In the genomic region with DNA sequence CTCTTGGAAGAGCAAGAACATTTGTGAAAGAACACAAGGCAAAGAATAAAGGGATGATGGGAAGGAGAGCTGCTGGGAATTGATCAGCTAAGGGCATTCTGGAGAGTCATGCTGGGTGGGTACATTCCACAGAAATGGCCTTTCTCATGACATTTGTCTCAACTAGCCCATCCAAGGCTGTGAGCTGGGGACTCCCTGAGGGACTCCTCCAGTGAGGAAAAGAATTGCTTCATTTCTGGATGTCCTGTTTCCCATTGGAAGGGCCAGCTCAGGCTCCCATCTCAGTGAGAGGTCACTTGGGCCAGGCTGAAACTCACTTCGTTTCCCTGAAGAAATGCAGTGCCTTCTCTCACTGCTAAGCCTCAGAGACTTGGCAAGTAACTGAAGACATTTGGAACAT, we compare ENCODE assay signal across 1 cellular context.
TF ChIP-seq lines count a peak whose summit lies in the region.

No MANE protein-coding gene starts in this region.

TF ChIP-seq in IMR-90, 13 proteins besides CTCF, POLR2A, EP300 and RAD21 (continued from another document):
- TF ChIP-seq MAZ (IDR thresholded peaks at IDR 0.05; ENCODE audit: borderline replicate concordance, low read depth, low read length) (no peak), MAFK (IDR thresholded peaks at IDR 0.05; ENCODE audit: low read depth, low read length) (no peak), MXI1 (IDR thresholded peaks at IDR 0.05; ENCODE audit: borderline replicate concordance, low read depth, low read length) (no peak), SMC3 (IDR thresholded peaks at IDR 0.05; ENCODE audit: low read depth, low read length) (no peak), CHD1 (IDR thresholded peaks at IDR 0.05; ENCODE audit: low read depth, low read length) (no peak), FOS (IDR thresholded peaks at IDR 0.05; ENCODE audit: low read depth, low read length) (no peak), RCOR1 (IDR thresholded peaks at IDR 0.05; ENCODE audit: insufficient replicate concordance, low read length) (no peak), CEBPB (IDR thresholded peaks at IDR 0.05; ENCODE audit: low read depth, low read length) (no peak), RFX5 (IDR thresholded peaks at IDR 0.05; ENCODE audit: low read depth, low read length) (no peak)
- TF ChIP-seq, protein P1, sequence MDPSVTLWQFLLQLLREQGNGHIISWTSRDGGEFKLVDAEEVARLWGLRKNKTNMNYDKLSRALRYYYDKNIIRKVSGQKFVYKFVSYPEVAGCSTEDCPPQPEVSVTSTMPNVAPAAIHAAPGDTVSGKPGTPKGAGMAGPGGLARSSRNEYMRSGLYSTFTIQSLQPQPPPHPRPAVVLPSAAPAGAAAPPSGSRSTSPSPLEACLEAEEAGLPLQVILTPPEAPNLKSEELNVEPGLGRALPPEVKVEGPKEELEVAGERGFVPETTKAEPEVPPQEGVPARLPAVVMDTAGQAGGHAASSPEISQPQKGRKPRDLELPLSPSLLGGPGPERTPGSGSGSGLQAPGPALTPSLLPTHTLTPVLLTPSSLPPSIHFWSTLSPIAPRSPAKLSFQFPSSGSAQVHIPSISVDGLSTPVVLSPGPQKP (IDR thresholded peaks at IDR 0.05; ENCODE audit: borderline replicate concordance, low read depth, low read length) = no peak
- TF ChIP-seq, protein P2, sequence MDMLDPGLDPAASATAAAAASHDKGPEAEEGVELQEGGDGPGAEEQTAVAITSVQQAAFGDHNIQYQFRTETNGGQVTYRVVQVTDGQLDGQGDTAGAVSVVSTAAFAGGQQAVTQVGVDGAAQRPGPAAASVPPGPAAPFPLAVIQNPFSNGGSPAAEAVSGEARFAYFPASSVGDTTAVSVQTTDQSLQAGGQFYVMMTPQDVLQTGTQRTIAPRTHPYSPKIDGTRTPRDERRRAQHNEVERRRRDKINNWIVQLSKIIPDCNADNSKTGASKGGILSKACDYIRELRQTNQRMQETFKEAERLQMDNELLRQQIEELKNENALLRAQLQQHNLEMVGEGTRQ (IDR thresholded peaks at IDR 0.05; ENCODE audit: low read depth, low read length) = no peak
